1 cellular context compared by ENCODE assay signal in the genomic region with DNA sequence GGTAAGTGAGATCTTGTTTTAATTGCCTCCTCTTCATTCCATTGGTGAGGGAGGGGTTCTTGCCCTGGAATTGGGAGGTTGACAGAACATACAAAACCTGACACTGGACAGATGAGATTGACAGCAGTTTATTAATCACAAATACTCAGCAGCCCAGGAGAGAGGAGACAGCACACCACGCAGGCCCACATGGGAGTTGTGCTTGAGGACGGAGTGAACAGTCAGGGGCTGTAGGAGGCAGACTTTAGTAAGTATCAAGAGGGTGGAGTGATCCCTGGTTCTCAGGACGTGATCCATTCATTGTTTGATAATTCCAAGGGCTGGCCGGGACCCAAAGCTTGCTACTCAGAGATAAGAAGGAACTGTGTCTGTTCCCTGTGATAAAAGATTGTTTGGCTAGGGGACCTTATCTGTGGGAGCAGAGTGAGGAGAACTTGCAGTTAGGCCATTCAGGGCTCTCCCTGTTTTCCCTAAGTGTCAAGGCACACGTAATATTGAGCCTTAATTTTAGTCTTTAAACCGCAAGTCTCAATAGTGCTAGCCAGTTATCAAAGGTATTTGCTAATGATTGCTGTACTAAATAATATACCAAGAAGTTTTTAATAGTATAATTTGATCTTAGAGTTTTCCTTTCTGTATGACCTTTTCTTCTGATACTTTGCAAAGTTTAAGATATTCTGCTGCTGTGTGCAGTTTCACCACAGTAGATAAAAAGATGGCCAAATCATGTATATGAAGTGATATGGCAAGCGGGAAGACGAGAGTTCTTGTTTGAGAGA.
TF ChIP-seq lines count a peak whose summit lies in the region.

No MANE protein-coding gene starts in this region.

TF ChIP-seq in K562, 482 proteins besides CTCF, POLR2A, EP300 and RAD21 (continued from another document and continues in another):
- TF ChIP-seq SIN3B (IDR thresholded peaks at IDR 0.05; ENCODE audit: low read depth), result no peak
- no peak for TF ChIP-seq WHSC1 (IDR thresholded peaks at IDR 0.05; ENCODE audit: low read length)
- TF ChIP-seq L3MBTL2 (IDR thresholded peaks at IDR 0.05), result peak; percentile 72; the same call in 1 of the 2 replicates
- no peak for TF ChIP-seq ZNF431 (CRISPR knock-in tag; IDR thresholded peaks at IDR 0.05)
- TF ChIP-seq, protein P1, sequence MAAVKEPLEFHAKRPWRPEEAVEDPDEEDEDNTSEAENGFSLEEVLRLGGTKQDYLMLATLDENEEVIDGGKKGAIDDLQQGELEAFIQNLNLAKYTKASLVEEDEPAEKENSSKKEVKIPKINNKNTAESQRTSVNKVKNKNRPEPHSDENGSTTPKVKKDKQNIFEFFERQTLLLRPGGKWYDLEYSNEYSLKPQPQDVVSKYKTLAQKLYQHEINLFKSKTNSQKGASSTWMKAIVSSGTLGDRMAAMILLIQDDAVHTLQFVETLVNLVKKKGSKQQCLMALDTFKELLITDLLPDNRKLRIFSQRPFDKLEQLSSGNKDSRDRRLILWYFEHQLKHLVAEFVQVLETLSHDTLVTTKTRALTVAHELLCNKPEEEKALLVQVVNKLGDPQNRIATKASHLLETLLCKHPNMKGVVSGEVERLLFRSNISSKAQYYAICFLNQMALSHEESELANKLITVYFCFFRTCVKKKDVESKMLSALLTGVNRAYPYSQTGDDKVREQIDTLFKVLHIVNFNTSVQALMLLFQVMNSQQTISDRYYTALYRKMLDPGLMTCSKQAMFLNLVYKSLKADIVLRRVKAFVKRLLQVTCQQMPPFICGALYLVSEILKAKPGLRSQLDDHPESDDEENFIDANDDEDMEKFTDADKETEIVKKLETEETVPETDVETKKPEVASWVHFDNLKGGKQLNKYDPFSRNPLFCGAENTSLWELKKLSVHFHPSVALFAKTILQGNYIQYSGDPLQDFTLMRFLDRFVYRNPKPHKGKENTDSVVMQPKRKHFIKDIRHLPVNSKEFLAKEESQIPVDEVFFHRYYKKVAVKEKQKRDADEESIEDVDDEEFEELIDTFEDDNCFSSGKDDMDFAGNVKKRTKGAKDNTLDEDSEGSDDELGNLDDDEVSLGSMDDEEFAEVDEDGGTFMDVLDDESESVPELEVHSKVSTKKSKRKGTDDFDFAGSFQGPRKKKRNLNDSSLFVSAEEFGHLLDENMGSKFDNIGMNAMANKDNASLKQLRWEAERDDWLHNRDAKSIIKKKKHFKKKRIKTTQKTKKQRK (IDR thresholded peaks at IDR 0.05; ENCODE audit: borderline replicate concordance, low read depth, low read length), result no peak
- TF ChIP-seq, protein P2, sequence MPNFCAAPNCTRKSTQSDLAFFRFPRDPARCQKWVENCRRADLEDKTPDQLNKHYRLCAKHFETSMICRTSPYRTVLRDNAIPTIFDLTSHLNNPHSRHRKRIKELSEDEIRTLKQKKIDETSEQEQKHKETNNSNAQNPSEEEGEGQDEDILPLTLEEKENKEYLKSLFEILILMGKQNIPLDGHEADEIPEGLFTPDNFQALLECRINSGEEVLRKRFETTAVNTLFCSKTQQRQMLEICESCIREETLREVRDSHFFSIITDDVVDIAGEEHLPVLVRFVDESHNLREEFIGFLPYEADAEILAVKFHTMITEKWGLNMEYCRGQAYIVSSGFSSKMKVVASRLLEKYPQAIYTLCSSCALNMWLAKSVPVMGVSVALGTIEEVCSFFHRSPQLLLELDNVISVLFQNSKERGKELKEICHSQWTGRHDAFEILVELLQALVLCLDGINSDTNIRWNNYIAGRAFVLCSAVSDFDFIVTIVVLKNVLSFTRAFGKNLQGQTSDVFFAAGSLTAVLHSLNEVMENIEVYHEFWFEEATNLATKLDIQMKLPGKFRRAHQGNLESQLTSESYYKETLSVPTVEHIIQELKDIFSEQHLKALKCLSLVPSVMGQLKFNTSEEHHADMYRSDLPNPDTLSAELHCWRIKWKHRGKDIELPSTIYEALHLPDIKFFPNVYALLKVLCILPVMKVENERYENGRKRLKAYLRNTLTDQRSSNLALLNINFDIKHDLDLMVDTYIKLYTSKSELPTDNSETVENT (CRISPR knock-in tag; IDR thresholded peaks at IDR 0.05), result peak; percentile 43; the same call in 1 of the 2 replicates
- TF ChIP-seq TBP (optimal IDR thresholded peaks at IDR 0.05; ENCODE audit: low read depth, low read length), result peak; percentile 55
- TF ChIP-seq ZNF146 (CRISPR knock-in tag; IDR thresholded peaks at IDR 0.05; ENCODE audit: unreplicated experiment), result no peak
- peak; percentile 91; the same call in 1 of the 2 replicates for TF ChIP-seq HLTF (IDR thresholded peaks at IDR 0.05)
- peak; percentile 87 for TF ChIP-seq ZEB2 (IDR thresholded peaks at IDR 0.05)
- TF ChIP-seq TCF7 (IDR thresholded peaks at IDR 0.05; ENCODE audit: borderline replicate concordance), result peak; percentile 90
- TF ChIP-seq GATA2 (CRISPR knock-in tag; IDR thresholded peaks at IDR 0.05), result peak; percentile 100
- TF ChIP-seq CHD1 (IDR thresholded peaks at IDR 0.05; ENCODE audit: low read length), result no peak
- peak in 1 of 2 experiments; percentile 95; a peak in 2 of 4 replicates for TF ChIP-seq ETV6 (IDR thresholded peaks at IDR 0.05; ENCODE audit: borderline replicate concordance in 1 of 2, low read depth in 2 of 2, low read length in 1 of 2)
- TF ChIP-seq ETV6 (CRISPR knock-in tag; IDR thresholded peaks at IDR 0.05; ENCODE audit: borderline replicate concordance), result no peak
- TF ChIP-seq, protein P3, sequence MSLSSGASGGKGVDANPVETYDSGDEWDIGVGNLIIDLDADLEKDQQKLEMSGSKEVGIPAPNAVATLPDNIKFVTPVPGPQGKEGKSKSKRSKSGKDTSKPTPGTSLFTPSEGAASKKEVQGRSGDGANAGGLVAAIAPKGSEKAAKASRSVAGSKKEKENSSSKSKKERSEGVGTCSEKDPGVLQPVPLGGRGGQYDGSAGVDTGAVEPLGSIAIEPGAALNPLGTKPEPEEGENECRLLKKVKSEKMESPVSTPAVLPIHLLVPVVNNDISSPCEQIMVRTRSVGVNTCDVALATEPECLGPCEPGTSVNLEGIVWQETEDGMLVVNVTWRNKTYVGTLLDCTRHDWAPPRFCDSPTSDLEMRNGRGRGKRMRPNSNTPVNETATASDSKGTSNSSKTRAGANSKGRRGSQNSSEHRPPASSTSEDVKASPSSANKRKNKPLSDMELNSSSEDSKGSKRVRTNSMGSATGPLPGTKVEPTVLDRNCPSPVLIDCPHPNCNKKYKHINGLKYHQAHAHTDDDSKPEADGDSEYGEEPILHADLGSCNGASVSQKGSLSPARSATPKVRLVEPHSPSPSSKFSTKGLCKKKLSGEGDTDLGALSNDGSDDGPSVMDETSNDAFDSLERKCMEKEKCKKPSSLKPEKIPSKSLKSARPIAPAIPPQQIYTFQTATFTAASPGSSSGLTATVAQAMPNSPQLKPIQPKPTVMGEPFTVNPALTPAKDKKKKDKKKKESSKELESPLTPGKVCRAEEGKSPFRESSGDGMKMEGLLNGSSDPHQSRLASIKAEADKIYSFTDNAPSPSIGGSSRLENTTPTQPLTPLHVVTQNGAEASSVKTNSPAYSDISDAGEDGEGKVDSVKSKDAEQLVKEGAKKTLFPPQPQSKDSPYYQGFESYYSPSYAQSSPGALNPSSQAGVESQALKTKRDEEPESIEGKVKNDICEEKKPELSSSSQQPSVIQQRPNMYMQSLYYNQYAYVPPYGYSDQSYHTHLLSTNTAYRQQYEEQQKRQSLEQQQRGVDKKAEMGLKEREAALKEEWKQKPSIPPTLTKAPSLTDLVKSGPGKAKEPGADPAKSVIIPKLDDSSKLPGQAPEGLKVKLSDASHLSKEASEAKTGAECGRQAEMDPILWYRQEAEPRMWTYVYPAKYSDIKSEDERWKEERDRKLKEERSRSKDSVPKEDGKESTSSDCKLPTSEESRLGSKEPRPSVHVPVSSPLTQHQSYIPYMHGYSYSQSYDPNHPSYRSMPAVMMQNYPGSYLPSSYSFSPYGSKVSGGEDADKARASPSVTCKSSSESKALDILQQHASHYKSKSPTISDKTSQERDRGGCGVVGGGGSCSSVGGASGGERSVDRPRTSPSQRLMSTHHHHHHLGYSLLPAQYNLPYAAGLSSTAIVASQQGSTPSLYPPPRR (CRISPR knock-in tag; IDR thresholded peaks at IDR 0.05; ENCODE audit: borderline replicate concordance), result peak; percentile 97; the same call in 1 of the 2 replicates
- peak; percentile 97 for TF ChIP-seq ZBED1 (IDR thresholded peaks at IDR 0.05)
- TF ChIP-seq ARHGAP35 (IDR thresholded peaks at IDR 0.05; ENCODE audit: partially characterized antibody), result no peak
- TF ChIP-seq, protein P4, sequence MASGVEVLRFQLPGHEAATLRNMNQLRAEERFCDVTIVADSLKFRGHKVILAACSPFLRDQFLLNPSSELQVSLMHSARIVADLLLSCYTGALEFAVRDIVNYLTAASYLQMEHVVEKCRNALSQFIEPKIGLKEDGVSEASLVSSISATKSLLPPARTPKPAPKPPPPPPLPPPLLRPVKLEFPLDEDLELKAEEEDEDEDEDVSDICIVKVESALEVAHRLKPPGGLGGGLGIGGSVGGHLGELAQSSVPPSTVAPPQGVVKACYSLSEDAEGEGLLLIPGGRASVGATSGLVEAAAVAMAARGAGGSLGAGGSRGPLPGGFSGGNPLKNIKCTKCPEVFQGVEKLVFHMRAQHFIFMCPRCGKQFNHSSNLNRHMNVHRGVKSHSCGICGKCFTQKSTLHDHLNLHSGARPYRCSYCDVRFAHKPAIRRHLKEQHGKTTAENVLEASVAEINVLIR (CRISPR knock-in tag; IDR thresholded peaks at IDR 0.05), result peak; percentile 59
- peak; percentile 75; the same call in 1 of the 2 replicates for TF ChIP-seq NR4A1 (CRISPR knock-in tag; IDR thresholded peaks at IDR 0.05)
- TF ChIP-seq NR4A1 (tag; IDR thresholded peaks at IDR 0.05), result peak; percentile 98
- TF ChIP-seq, protein P5, sequence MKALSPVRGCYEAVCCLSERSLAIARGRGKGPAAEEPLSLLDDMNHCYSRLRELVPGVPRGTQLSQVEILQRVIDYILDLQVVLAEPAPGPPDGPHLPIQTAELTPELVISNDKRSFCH (CRISPR knock-in tag; IDR thresholded peaks at IDR 0.05), result no peak
- TF ChIP-seq, protein P5 (tag; IDR thresholded peaks at IDR 0.05), result peak; percentile 97
- no peak for TF ChIP-seq ZNF778 (CRISPR knock-in tag; IDR thresholded peaks at IDR 0.05)
- TF ChIP-seq, protein P6, sequence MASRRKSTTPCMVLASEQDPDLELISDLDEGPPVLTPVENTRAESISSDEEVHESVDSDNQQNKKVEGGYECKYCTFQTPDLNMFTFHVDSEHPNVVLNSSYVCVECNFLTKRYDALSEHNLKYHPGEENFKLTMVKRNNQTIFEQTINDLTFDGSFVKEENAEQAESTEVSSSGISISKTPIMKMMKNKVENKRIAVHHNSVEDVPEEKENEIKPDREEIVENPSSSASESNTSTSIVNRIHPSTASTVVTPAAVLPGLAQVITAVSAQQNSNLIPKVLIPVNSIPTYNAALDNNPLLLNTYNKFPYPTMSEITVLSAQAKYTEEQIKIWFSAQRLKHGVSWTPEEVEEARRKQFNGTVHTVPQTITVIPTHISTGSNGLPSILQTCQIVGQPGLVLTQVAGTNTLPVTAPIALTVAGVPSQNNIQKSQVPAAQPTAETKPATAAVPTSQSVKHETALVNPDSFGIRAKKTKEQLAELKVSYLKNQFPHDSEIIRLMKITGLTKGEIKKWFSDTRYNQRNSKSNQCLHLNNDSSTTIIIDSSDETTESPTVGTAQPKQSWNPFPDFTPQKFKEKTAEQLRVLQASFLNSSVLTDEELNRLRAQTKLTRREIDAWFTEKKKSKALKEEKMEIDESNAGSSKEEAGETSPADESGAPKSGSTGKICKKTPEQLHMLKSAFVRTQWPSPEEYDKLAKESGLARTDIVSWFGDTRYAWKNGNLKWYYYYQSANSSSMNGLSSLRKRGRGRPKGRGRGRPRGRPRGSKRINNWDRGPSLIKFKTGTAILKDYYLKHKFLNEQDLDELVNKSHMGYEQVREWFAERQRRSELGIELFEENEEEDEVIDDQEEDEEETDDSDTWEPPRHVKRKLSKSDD (conservative IDR thresholded peaks at IDR 0.05; ENCODE audit: low read length), result no peak
- TF ChIP-seq HEY1 (CRISPR knock-in tag; IDR thresholded peaks at IDR 0.05; ENCODE audit: borderline replicate concordance), result peak; percentile 96
- TF ChIP-seq LEF1 (IDR thresholded peaks at IDR 0.05), result peak; percentile 99
- TF ChIP-seq, protein P7, sequence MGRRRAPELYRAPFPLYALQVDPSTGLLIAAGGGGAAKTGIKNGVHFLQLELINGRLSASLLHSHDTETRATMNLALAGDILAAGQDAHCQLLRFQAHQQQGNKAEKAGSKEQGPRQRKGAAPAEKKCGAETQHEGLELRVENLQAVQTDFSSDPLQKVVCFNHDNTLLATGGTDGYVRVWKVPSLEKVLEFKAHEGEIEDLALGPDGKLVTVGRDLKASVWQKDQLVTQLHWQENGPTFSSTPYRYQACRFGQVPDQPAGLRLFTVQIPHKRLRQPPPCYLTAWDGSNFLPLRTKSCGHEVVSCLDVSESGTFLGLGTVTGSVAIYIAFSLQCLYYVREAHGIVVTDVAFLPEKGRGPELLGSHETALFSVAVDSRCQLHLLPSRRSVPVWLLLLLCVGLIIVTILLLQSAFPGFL (CRISPR knock-in tag; IDR thresholded peaks at IDR 0.05), result peak; percentile 24; the same call in 1 of the 2 replicates
- TF ChIP-seq SMARCC2 (IDR thresholded peaks at IDR 0.05; ENCODE audit: low read depth), result peak; percentile 100
- TF ChIP-seq DIDO1 (tag; IDR thresholded peaks at IDR 0.05; ENCODE audit: low read depth), result peak; percentile 58; the same call in 1 of the 2 replicates
- TF ChIP-seq, protein P8, sequence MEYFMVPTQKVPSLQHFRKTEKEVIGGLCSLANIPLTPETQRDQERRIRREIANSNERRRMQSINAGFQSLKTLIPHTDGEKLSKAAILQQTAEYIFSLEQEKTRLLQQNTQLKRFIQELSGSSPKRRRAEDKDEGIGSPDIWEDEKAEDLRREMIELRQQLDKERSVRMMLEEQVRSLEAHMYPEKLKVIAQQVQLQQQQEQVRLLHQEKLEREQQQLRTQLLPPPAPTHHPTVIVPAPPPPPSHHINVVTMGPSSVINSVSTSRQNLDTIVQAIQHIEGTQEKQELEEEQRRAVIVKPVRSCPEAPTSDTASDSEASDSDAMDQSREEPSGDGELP (CRISPR knock-in tag; IDR thresholded peaks at IDR 0.05; ENCODE audit: borderline replicate concordance), result peak; percentile 83
- TF ChIP-seq ZNF311 (CRISPR knock-in tag; IDR thresholded peaks at IDR 0.05), result peak; percentile 90
- peak; percentile 89 for TF ChIP-seq BHLHE40 (IDR thresholded peaks at IDR 0.05; ENCODE audit: low read length)
- no peak for TF ChIP-seq FOXK1 (CRISPR knock-in tag; IDR thresholded peaks at IDR 0.05; ENCODE audit: borderline replicate concordance)
- TF ChIP-seq SP2 (IDR thresholded peaks at IDR 0.05; ENCODE audit: extremely low read depth, low read depth, low read length, poor library complexity, severe bottlenecking), result no peak
- peak; percentile 95 for TF ChIP-seq MTA1 (IDR thresholded peaks at IDR 0.05; ENCODE audit: borderline replicate concordance)
- peak; percentile 85; the same call in 1 of the 2 replicates for TF ChIP-seq ZNF274 (IDR thresholded peaks at IDR 0.05; ENCODE audit: borderline replicate concordance, low read depth, low read length)
- TF ChIP-seq LCOR (CRISPR knock-in tag; IDR thresholded peaks at IDR 0.05), result peak; percentile 100
- TF ChIP-seq, protein P9, sequence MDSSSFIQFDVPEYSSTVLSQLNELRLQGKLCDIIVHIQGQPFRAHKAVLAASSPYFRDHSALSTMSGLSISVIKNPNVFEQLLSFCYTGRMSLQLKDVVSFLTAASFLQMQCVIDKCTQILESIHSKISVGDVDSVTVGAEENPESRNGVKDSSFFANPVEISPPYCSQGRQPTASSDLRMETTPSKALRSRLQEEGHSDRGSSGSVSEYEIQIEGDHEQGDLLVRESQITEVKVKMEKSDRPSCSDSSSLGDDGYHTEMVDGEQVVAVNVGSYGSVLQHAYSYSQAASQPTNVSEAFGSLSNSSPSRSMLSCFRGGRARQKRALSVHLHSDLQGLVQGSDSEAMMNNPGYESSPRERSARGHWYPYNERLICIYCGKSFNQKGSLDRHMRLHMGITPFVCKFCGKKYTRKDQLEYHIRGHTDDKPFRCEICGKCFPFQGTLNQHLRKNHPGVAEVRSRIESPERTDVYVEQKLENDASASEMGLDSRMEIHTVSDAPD (CRISPR knock-in tag; IDR thresholded peaks at IDR 0.05), result no peak
- TF ChIP-seq BCOR (IDR thresholded peaks at IDR 0.05), result peak; percentile 97
- TF ChIP-seq ZNF589 (CRISPR knock-in tag; IDR thresholded peaks at IDR 0.05; ENCODE audit: low read depth), result peak; percentile 99
